In the genomic region with DNA sequence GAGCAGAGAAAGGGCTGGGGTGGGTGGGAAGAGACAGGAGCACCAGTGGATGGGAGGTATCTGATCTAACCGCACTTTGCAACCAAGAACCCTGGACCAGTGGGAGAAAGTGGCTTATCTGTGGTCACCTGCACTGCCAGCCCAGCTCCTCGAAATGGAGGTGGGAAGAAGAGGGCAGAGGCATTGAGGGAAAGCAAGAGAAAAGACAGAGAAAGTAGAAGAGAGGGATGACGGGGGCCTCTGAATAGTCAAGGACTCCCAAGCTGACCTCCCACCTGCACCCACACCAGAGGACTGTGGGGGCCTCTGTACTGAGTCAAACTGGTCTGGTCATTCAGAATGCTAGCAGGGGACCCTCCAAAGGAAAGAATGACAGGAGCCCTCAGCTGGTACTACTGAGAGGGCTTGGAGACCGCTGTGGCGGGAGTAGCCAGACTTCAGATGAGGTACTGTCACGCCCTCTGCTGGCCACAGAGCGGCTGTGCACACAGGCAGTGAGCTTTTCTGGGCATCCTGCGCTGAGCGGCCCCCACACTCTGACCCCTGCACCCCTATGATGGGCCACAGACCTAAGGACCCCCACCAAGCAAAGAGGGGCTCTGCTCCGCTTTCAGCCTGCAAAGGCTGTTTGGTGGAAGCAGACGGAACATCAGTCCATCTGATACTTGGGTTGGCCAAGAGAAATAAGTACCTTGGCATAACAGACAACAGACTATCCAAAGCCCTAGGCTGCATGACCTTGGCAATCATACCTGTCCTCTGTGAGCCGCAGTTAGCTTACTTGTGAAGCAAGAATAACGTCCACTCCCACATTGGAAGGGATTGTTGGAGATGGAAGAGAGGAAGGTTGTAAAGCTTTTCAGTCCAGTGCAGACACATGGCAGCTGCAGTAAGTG, we compare ENCODE assay signal across 7 cellular contexts.
A peak's percentile ranks its signal among the peaks of the same experiment; 100 is the strongest.
DNase-seq lines count a peak whose midpoint lies in the region; ATAC-seq and TF ChIP-seq lines count a peak whose summit lies in the region.

No MANE protein-coding gene starts in this region.

- in situ Hi-C loops in gastrocnemius medialis (cut with MboI; ENCODE audit: low sequenced_read_pairs in 4 of 4) = loop anchor here in 1 of 4 donors (25.0 kb wide), 1 partner anchor 277 kb away; a partner anchor contains a TSS

- TF ChIP-seq CTCF in GM12875 (IDR thresholded peaks at IDR 0.05; ENCODE audit: borderline replicate concordance, insufficient read depth, low read depth, low read length) = peak; percentile 93
- TF ChIP-seq CTCF in Loucy (conservative IDR thresholded peaks at IDR 0.05; ENCODE audit: low read length) = peak; percentile 95
- peak; percentile 90 to 98 (median 92) for TF ChIP-seq CTCF in ascending aorta (IDR thresholded peaks at IDR 0.05)
- peak; percentile 90 to 96 (median 95) for TF ChIP-seq CTCF in gastrocnemius medialis (IDR thresholded peaks at IDR 0.05 in 4 of 5, conservative IDR thresholded peaks at IDR 0.05 in 1 of 5)

- no peaks in the 10 kb centered on the region for H3K36me3 Mint-ChIP-seq in T-helper 17 cell (ENCODE audit: low read depth)

- H3K27me3 ChIP-seq in Loucy (ENCODE audit: insufficient read depth, low read length, poor library complexity, severe bottlenecking) (no peaks in the 10 kb centered on the region), ascending aorta (no peaks in the 10 kb centered on the region), gastrocnemius medialis (no peaks in the 10 kb centered on the region)

- H3K9me3 ChIP-seq in Loucy (ENCODE audit: insufficient read depth, low read depth, low read length) (no peaks in the 10 kb centered on the region), T-helper 17 cell (ENCODE audit: control insufficient read depth, low read length, poor library complexity, severe bottlenecking) (no peaks in the 10 kb centered on the region), ascending aorta (no peaks in the 10 kb centered on the region), gastrocnemius medialis (no peaks in the 10 kb centered on the region)

- ATAC-seq in T-helper 17 cell (peak; percentile 66), gastrocnemius medialis (peak; percentile 52 to 73), GM18519 (IDR thresholded peaks at IDR 0.05; ENCODE audit: low FRiP score, unreplicated experiment) (no peak)

- H3K4me2 ChIP-seq in Loucy (ENCODE audit: low read depth, low read length, poor library complexity, severe bottlenecking) = no peak overlapping the region

- H3K4me1 Mint-ChIP-seq in T-helper 17 cell = peaks cover 6% of the 10 kb centered on the region

- H3K27ac ChIP-seq in ascending aorta (peak overlapping the region in 1 of 2 donors; percentile 7), gastrocnemius medialis (no peak overlapping the region)

- H2AFZ ChIP-seq in Loucy (ENCODE audit: low read length) = peak overlapping the region; percentile 24; the same call in 1 of the 2 replicates

- no peaks in the 10 kb centered on the region for H3K79me2 ChIP-seq in Loucy (ENCODE audit: insufficient read depth, low read length)

- H3K9ac ChIP-seq in Loucy (ENCODE audit: low read depth, low read length, poor library complexity, severe bottlenecking) = no peak overlapping the region

- no peak overlapping the region for H3K4me3 Mint-ChIP-seq in T-helper 17 cell

- H3K4me3 ChIP-seq in GM12875 (ENCODE audit: low read depth, low read length) (no peak overlapping the region), Loucy (ENCODE audit: low read length, poor library complexity, severe bottlenecking) (no peak overlapping the region), ascending aorta (no peak overlapping the region), gastrocnemius medialis (no peak overlapping the region)

- H3K27me3 Mint-ChIP-seq in T-helper 17 cell = peaks cover 34% of the 10 kb centered on the region

- H3K4me1 ChIP-seq in Loucy (ENCODE audit: insufficient read depth, low read length, poor library complexity, severe bottlenecking) (peaks cover 24% of the 10 kb centered on the region), ascending aorta (peaks cover 22 to 27% of the 10 kb centered on the region in 2 donors), gastrocnemius medialis (peaks cover 19 to 23% of the 10 kb centered on the region in 2 donors)

- intact Hi-C loops in ascending aorta (cut with DNase I) (loop anchor here (1.0 to 5.0 kb wide), 5 partner anchors 47 to 270 kb away; no protein-coding TSS in a partner anchor), gastrocnemius medialis (cut with DNase I; ENCODE audit: low total_unique reads) (loop anchor here (1.0 to 10.0 kb wide), 4 partner anchors 31 to 280 kb away; a partner anchor contains a TSS)

- no peaks in the 10 kb centered on the region for H3F3A ChIP-seq in Loucy (ENCODE audit: low read depth)

- no peaks in the 10 kb centered on the region for H3K36me3 ChIP-seq in Loucy (ENCODE audit: insufficient read depth, low read length)
- peaks cover 0 to 5% of the 10 kb centered on the region in 2 donors for H3K36me3 ChIP-seq in ascending aorta
- no peaks in the 10 kb centered on the region for H3K36me3 ChIP-seq in gastrocnemius medialis

- no peaks in the 10 kb centered on the region for H4K20me1 ChIP-seq in Loucy (ENCODE audit: insufficient read depth, low read length, poor library complexity, severe bottlenecking)

- no peak overlapping the region for H3K27ac Mint-ChIP-seq in T-helper 17 cell

- TF ChIP-seq POLR2A in gastrocnemius medialis (IDR thresholded peaks at IDR 0.05) = no peak

- DNase-seq in T-helper 17 cell = peak; percentile 21 to 44 (median 22)
- peak in 1 of 2 donors; percentile 88 for DNase-seq in ascending aorta (ENCODE audit: low spot score in 2 of 2)
- DNase-seq in hepatic stellate cell (ENCODE audit: low spot score) = peak; percentile 87
- DNase-seq in gastrocnemius medialis = peak; percentile 41 to 62

- H3K9me2 ChIP-seq in Loucy (replicated peaks; ENCODE audit: low read depth, low read length) = no peaks in the 10 kb centered on the region
